13 cellular contexts compared by ENCODE assay signal in the genomic region with DNA sequence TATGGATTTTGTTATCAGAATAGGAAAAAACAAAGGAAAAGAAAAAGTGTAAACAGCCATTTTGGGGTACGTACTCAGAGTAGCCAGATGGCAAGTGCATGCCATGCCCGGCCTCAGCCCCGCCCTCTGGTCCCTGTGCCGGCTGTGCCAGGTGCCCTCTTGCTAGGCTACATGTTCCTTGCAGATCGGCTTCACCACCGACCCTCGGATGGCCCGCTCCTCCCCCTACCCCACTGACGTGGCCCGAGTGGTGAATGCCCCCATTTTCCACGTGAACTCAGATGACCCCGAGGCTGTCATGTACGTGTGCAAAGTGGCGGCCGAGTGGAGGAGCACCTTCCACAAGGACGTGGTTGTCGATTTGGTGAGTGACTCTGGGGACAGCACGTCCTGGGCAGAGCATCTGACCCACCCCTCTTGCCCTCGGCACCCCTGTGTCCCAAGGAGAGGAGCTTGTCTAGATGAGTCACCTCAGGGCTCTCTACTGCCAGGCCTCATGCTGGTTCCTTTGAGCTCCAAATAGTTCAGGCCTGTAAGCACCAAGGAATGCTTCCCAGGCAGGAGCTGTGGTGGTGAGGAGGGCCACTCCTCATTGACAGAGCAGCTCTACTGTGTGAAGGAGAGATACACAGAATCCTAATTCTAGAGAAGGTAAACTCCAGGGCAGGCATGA. TPM values are rescaled to one million over a fixed set of nuclear protein-coding genes. Genes with fewer than 3 reads are reported as not detected.
DNase-seq lines count a peak whose midpoint lies in the region; ATAC-seq and TF ChIP-seq lines count a peak whose summit lies in the region.
"Had no signal": no experiment of that assay in that cellular context is flagged by ENCODE, and none has a peak within 500 bp of the region (broad histone marks: within the 10 kb centered on the region; RNA-seq: fewer than 3 reads in every experiment).

No MANE protein-coding gene starts in this region.

- H3F3A ChIP-seq in PC-9 (ENCODE audit: insufficient read depth, low read depth) = peaks cover 16% of the 10 kb centered on the region; the same call in 1 of the 2 replicates

- BruUV-seq in PC-9 (replicated peaks; lab: Mats Ljungman, UMichigan) = no TSS peak

- peaks cover 46% of the 10 kb centered on the region for H3K36me3 ChIP-seq in PC-9 (ENCODE audit: low read depth)

- no peaks in the 10 kb centered on the region; the same call in 1 of the 2 replicates for H4K20me1 ChIP-seq in PC-9 (ENCODE audit: insufficient read depth)

- no peaks in the 10 kb centered on the region for H3K4me1 ChIP-seq in PC-9 (replicated peaks; ENCODE audit: insufficient read depth)

- no peaks in the 10 kb centered on the region for H3K27me3 ChIP-seq in PC-9 (ENCODE audit: insufficient read depth, low read depth)

- TF ChIP-seq CTCF in PC-9 (conservative IDR thresholded peaks at IDR 0.05) (no peak), fibroblast of pulmonary artery (IDR thresholded peaks at IDR 0.05; ENCODE audit: low read length, missing control alignments) (no peak)

- CTCF ChIA-PET in PC-9 (lab: Charles Lee) = no interaction called here

- no peaks in the 10 kb centered on the region for H3K9me3 ChIP-seq in PC-9 (ENCODE audit: insufficient read depth, low read depth)

- DNase-seq in AG20443 (ENCODE audit: low spot score) (peak; percentile 93), PC-9 (peak; percentile 29 to 60), fibroblast of pulmonary artery (ENCODE audit: low read depth) (peak; percentile 33), non-pigmented ciliary epithelial cell (ENCODE audit: low read depth) (peak; percentile 71), germinal center (ENCODE audit: low spot score) (no peak), HuH-7.5 (ENCODE audit: low spot score) (no peak)
- DNase-seq: activated CD4-positive, CD25-positive, alpha-beta regulatory T cell; NCI-H1092; NCI-H524; SIG-M5 had no signal

- no peaks in the 10 kb centered on the region for H3K9me2 ChIP-seq in PC-9 (ENCODE audit: insufficient read depth)

- no peak overlapping the region for H3K4me2 ChIP-seq in PC-9

- H3K79me2 ChIP-seq in PC-9 (ENCODE audit: low read depth) = no peaks in the 10 kb centered on the region

- POLR2A ChIA-PET in PC-9 (lab: Charles Lee; ENCODE audit: unreplicated experiment) = no interaction called here

- no peak overlapping the region for H3K4me3 ChIP-seq in PC-9
- H3K4me3 ChIP-seq in fibroblast of pulmonary artery (replicated peaks; ENCODE audit: low read depth, low read length) = no peak overlapping the region
- H3K4me3 ChIP-seq: skin epidermis had no signal

- no peak for ATAC-seq in GM18498 (IDR thresholded peaks at IDR 0.05; ENCODE audit: unreplicated experiment)
- no peak for ATAC-seq in HG02870 (IDR thresholded peaks at IDR 0.05; ENCODE audit: unreplicated experiment)

- no peak overlapping the region for H2AFZ ChIP-seq in PC-9

- intact Hi-C loops in PC-9 (cut with micrococcal nuclease; ENCODE audit: unreplicated experiment) = loop anchor here (10.0 kb wide), 1 partner anchor 51 kb away; the partner anchor contains the start of gene ZMIZ2

- no peak overlapping the region for H3K27ac ChIP-seq in PC-9
- H3K27ac ChIP-seq: skin epidermis had no signal

RNA-seq across cellular contexts. Expression of gene ZMIZ2, which starts 54.9 kb away (rescaled TPM):
- 97.5 and 142 TPM in 2 replicates for total RNA-seq in PC-9 (2021)

Comparison
In these comparisons a context has a peak if more than half of its experiments do, and no peak if none do; other contexts are left out.
1. DNase-seq: peak in AG20443 (single experiment), PC-9 (2 of 2), fibroblast of pulmonary artery (single experiment) and non-pigmented ciliary epithelial cell (single experiment); none in germinal center (single experiment) and HuH-7.5 (single experiment).